8 cellular contexts compared by ENCODE assay signal in genomic region chr6:41371992-41372525, GRCh38. TPM values are rescaled to one million over a fixed set of nuclear protein-coding genes. Genes with fewer than 3 reads are reported as not detected.
DNase-seq lines count a peak whose midpoint lies in the region; ATAC-seq lines count a peak whose summit lies in the region.

No MANE protein-coding gene starts in this region.

- H3K4me1 Mint-ChIP-seq in activated T-helper 17 cell treated with anti-CD3 and anti-CD28 coated beads, Interleukin-2, amount 50 U/mL, for 72 hours = peaks cover 22% of the 10 kb centered on the region

- H3K9me3 Mint-ChIP-seq in activated T-helper 17 cell treated with anti-CD3 and anti-CD28 coated beads, Interleukin-2, amount 50 U/mL, for 72 hours = no peaks in the 10 kb centered on the region

- H3K27me3 ChIP-seq in iPS-15b (ENCODE audit: control insufficient read depth, insufficient read depth, low read length) = peaks cover 93% of the 10 kb centered on the region

- H3K36me3 Mint-ChIP-seq in activated T-helper 17 cell treated with anti-CD3 and anti-CD28 coated beads, Interleukin-2, amount 50 U/mL, for 72 hours (ENCODE audit: low read depth) = peaks cover 6% of the 10 kb centered on the region

- no peaks in the 10 kb centered on the region for H3K36me3 ChIP-seq in iPS-15b (ENCODE audit: control insufficient read depth, insufficient read depth, low read length)

- H3K27ac Mint-ChIP-seq in activated T-helper 17 cell treated with anti-CD3 and anti-CD28 coated beads, Interleukin-2, amount 50 U/mL, for 72 hours = peak overlapping the region; percentile 39

- peak overlapping the region; percentile 50 for H3K4me3 ChIP-seq in iPS-15b (ENCODE audit: low read depth, low read length)

- DNase-seq in NCI-H2227 (lab: John Stamatoyannopoulos, UW; ENCODE audit: unreplicated experiment) (peak; percentile 26), NCI-H2227 treated with DMSO at 0.1 percent for 48 hours (lab: John Stamatoyannopoulos, UW) (no peak), mucosa of gallbladder (ENCODE audit: low spot score) (no peak), OCI-M2 (lab: John Stamatoyannopoulos, UW; ENCODE audit: unreplicated experiment) (no peak)
- DNase-seq in stimulated activated CD4-positive, alpha-beta T cell treated with anti-CD3 and anti-CD28 coated beads, Interleukin-4, amount 100 ng/mL, for 4 hours = peak; percentile 28 to 32

- no peak overlapping the region for H3K9ac ChIP-seq in iPS-15b (ENCODE audit: low read depth, low read length)

- peak; percentile 33 for ATAC-seq in activated T-helper 17 cell treated with anti-CD3 and anti-CD28 coated beads, Interleukin-2, amount 50 U/mL, for 72 hours (replicated peaks)
- no peak for ATAC-seq in GM19452 (IDR thresholded peaks at IDR 0.05; ENCODE audit: unreplicated experiment)

- H3K4me3 Mint-ChIP-seq in activated T-helper 17 cell treated with anti-CD3 and anti-CD28 coated beads, Interleukin-2, amount 50 U/mL, for 72 hours = peak overlapping the region; percentile 91

- H3K27me3 Mint-ChIP-seq in activated T-helper 17 cell treated with anti-CD3 and anti-CD28 coated beads, Interleukin-2, amount 50 U/mL, for 72 hours = peaks cover 63% of the 10 kb centered on the region

- peaks cover 18% of the 10 kb centered on the region for H3K4me1 ChIP-seq in iPS-15b (ENCODE audit: control insufficient read depth, insufficient read depth, low read length)

- no peaks in the 10 kb centered on the region for H3K9me3 ChIP-seq in iPS-15b (ENCODE audit: control insufficient read depth, insufficient read depth, low read length)

RNA-seq across cellular contexts. Expression of gene NCR2, which starts 36.7 kb away (rescaled TPM):
- not detected for total RNA-seq in activated T-helper 17 cell treated with anti-CD3 and anti-CD28 coated beads, Interleukin-2, amount 50 U/mL, for 72 hours
- total RNA-seq in mucosa of gallbladder = not detected

Comparison
In these comparisons a context has a peak if more than half of its experiments do, and no peak if none do; other contexts are left out.
1. DNase-seq: peak in NCI-H2227 (single experiment) and stimulated activated CD4-positive, alpha-beta T cell treated with anti-CD3 and anti-CD28 coated beads, Interleukin-4, amount 100 ng/mL, for 4 hours (2 of 2); none in NCI-H2227 treated with DMSO at 0.1 percent for 48 hours (single experiment), mucosa of gallbladder (single experiment) and OCI-M2 (single experiment).